ENCODE assay signal across 9 cellular contexts in genomic region chr19:1066251-1066747, GRCh38. TPM values are rescaled to one million over a fixed set of nuclear protein-coding genes. Genes with fewer than 3 reads are reported as not detected.
DNase-seq lines count a peak whose midpoint lies in the region; ATAC-seq and TF ChIP-seq lines count a peak whose summit lies in the region.
"Had no signal": no experiment of that assay in that cellular context is flagged by ENCODE, and none has a peak within 500 bp of the region (broad histone marks: within the 10 kb centered on the region; RNA-seq: fewer than 3 reads in every experiment).

No MANE protein-coding gene starts in this region.

- H3K9me3 ChIP-seq in CD4-positive, CD25-positive, alpha-beta regulatory T cell (ENCODE audit: control insufficient read depth in 2 of 2, low read length in 2 of 2): no peaks in the 10 kb centered on the region
- H3K9me3 ChIP-seq in HEK293 (ENCODE audit: control insufficient read depth, insufficient read depth, low read depth, low read length) (no peaks in the 10 kb centered on the region), mononuclear cell (ENCODE audit: low read depth, low read length) (no peaks in the 10 kb centered on the region)

- no peak overlapping the region for H3K4me3 ChIP-seq in CD4-positive, CD25-positive, alpha-beta regulatory T cell (ENCODE audit: low read depth, low read length)
- no peak overlapping the region for H3K4me3 ChIP-seq in HEK293 (ENCODE audit: low read depth, low read length)
- H3K4me3 ChIP-seq in mononuclear cell (ENCODE audit: low read length): peak overlapping the region; percentile 98

- peaks cover 5% of the 10 kb centered on the region for H3K36me3 ChIP-seq in CD4-positive, CD25-positive, alpha-beta regulatory T cell (ENCODE audit: control insufficient read depth, insufficient read depth, low read length)
- H3K36me3 ChIP-seq in HEK293 (ENCODE audit: control insufficient read depth in 2 of 2, insufficient read depth in 1 of 2, low read length in 2 of 2): peaks cover 0 to 3% of the 10 kb centered on the region in 2 experiments; a peak in 2 of 3 replicates

- H3K4me3 Mint-ChIP-seq in CD4-positive, CD25-positive, alpha-beta regulatory T cell: peak overlapping the region; percentile 83 to 99 (median 87)
- peak overlapping the region; percentile 66 for H3K4me3 Mint-ChIP-seq in activated T-helper 1 cell treated with anti-CD3 and anti-CD28 coated beads, Interleukin-12 subunit alpha, Interleukin-12 subunit beta, Interleukin-2, Interleukin-4 antibody, amounts not matched to agents 30 ng/mL and 10 ng/mL and 1 ng/mL, durations not matched to agents 14 hours and 24 hours and 36 hours

- CTCF ChIA-PET in HEK293 (lab: Yijun Ruan, JAX): interaction anchor here (0.7 to 1.5 kb wide), 4 partner anchors 9 to 26 kb away, joined by 3 to 6 read pairs (median 4); partner anchors contain the start of gene ABCA7

- H3K9me3 Mint-ChIP-seq in CD4-positive, CD25-positive, alpha-beta regulatory T cell: peaks cover 0 to 2% (median 0%) of the 10 kb centered on the region in 7 donors
- no peaks in the 10 kb centered on the region for H3K9me3 Mint-ChIP-seq in activated T-helper 1 cell treated with anti-CD3 and anti-CD28 coated beads, Interleukin-12 subunit alpha, Interleukin-12 subunit beta, Interleukin-2, Interleukin-4 antibody, amounts not matched to agents 30 ng/mL and 10 ng/mL and 1 ng/mL, durations not matched to agents 14 hours and 24 hours and 36 hours

- peaks cover 10% of the 10 kb centered on the region for H3K36me3 Mint-ChIP-seq in CD4-positive, CD25-positive, alpha-beta regulatory T cell
- H3K36me3 Mint-ChIP-seq in activated T-helper 1 cell treated with anti-CD3 and anti-CD28 coated beads, Interleukin-12 subunit alpha, Interleukin-12 subunit beta, Interleukin-2, Interleukin-4 antibody, amounts not matched to agents 30 ng/mL and 10 ng/mL and 1 ng/mL, durations not matched to agents 14 hours and 24 hours and 36 hours (ENCODE audit: low read depth): peaks cover 10% of the 10 kb centered on the region

- peaks cover 0 to 52% (median 15%) of the 10 kb centered on the region in 4 donors for H3K4me1 Mint-ChIP-seq in CD4-positive, CD25-positive, alpha-beta regulatory T cell
- H3K4me1 Mint-ChIP-seq in activated T-helper 1 cell treated with anti-CD3 and anti-CD28 coated beads, Interleukin-12 subunit alpha, Interleukin-12 subunit beta, Interleukin-2, Interleukin-4 antibody, amounts not matched to agents 30 ng/mL and 10 ng/mL and 1 ng/mL, durations not matched to agents 14 hours and 24 hours and 36 hours (ENCODE audit: low read depth): peaks cover 15% of the 10 kb centered on the region

- no peaks in the 10 kb centered on the region for H3K27me3 Mint-ChIP-seq in CD4-positive, CD25-positive, alpha-beta regulatory T cell
- H3K27me3 Mint-ChIP-seq in activated T-helper 1 cell treated with anti-CD3 and anti-CD28 coated beads, Interleukin-12 subunit alpha, Interleukin-12 subunit beta, Interleukin-2, Interleukin-4 antibody, amounts not matched to agents 30 ng/mL and 10 ng/mL and 1 ng/mL, durations not matched to agents 14 hours and 24 hours and 36 hours (ENCODE audit: insufficient read depth): no peaks in the 10 kb centered on the region

- peak overlapping the region in 2 of 3 donors; percentile 60 to 71 for H3K27ac Mint-ChIP-seq in CD4-positive, CD25-positive, alpha-beta regulatory T cell
- peak overlapping the region; percentile 8 for H3K27ac Mint-ChIP-seq in activated T-helper 1 cell treated with anti-CD3 and anti-CD28 coated beads, Interleukin-12 subunit alpha, Interleukin-12 subunit beta, Interleukin-2, Interleukin-4 antibody, amounts not matched to agents 30 ng/mL and 10 ng/mL and 1 ng/mL, durations not matched to agents 14 hours and 24 hours and 36 hours

- POLR2A ChIA-PET in HEK293 (lab: Yijun Ruan, JAX): interaction anchor here (0.6 to 1.5 kb wide), 7 partner anchors 18 to 100 kb away, joined by 3 to 6 read pairs (median 3); partner anchors contain the start of gene GPX4

- no peak for TF ChIP-seq CTCF in HEK293 (tag by site-specific recombination; IDR thresholded peaks at IDR 0.05)

- peaks cover 58% of the 10 kb centered on the region for H3K4me1 ChIP-seq in CD4-positive, CD25-positive, alpha-beta regulatory T cell (ENCODE audit: control insufficient read depth, insufficient read depth, low read length, poor library complexity, severe bottlenecking)
- peaks cover 2% of the 10 kb centered on the region; the same call in 1 of the 2 replicates for H3K4me1 ChIP-seq in HEK293 (ENCODE audit: control insufficient read depth, insufficient read depth, low read length)
- peaks cover 66% of the 10 kb centered on the region for H3K4me1 ChIP-seq in mononuclear cell (ENCODE audit: insufficient read depth, low read length)

- peak overlapping the region; percentile 96 for H3K27ac ChIP-seq in CD4-positive, CD25-positive, alpha-beta regulatory T cell (ENCODE audit: insufficient read depth, low read length, poor library complexity, severe bottlenecking)
- H3K27ac ChIP-seq in HEK293 (ENCODE audit: extremely low read depth, low read depth, low read length): no peak overlapping the region

- ATAC-seq in CD4-positive, CD25-positive, alpha-beta regulatory T cell (ENCODE audit: low read depth in 2 of 2): no peak
- ATAC-seq in GM21423 (IDR thresholded peaks at IDR 0.05; ENCODE audit: unreplicated experiment): no peak

- DNase-seq in CD4-positive, CD25-positive, alpha-beta regulatory T cell: no peak
- no peak for DNase-seq in activated T-helper 1 cell treated with anti-CD3 and anti-CD28 coated beads, Interleukin-12 subunit alpha, Interleukin-12 subunit beta, Interleukin-2, Interleukin-4 antibody, amounts not matched to agents 30 ng/mL and 10 ng/mL and 1 ng/mL, durations not matched to agents 14 hours and 24 hours and 36 hours (ENCODE audit: low spot score)
- DNase-seq in NCI-H2081 (lab: John Stamatoyannopoulos, UW) (no peak), NCI-H1436 treated with DMSO at 0.1 percent for 48 hours (lab: John Stamatoyannopoulos, UW) (no peak), superior temporal gyrus (ENCODE audit: extremely low spot score) (no peak)
- DNase-seq: NCI-H187 had no signal

- intact Hi-C loops in activated T-helper 1 cell treated with anti-CD3 and anti-CD28 coated beads, Interleukin-12 subunit alpha, Interleukin-12 subunit beta, Interleukin-2, Interleukin-4 antibody, amounts not matched to agents 30 ng/mL and 10 ng/mL and 1 ng/mL, durations not matched to agents 14 hours and 24 hours and 36 hours (cut with micrococcal nuclease): loop anchor here (5.0 kb wide), 2 partner anchors 36 to 144 kb away; partner anchors contain the start of gene GPX4

- no peaks in the 10 kb centered on the region for H3K27me3 ChIP-seq in CD4-positive, CD25-positive, alpha-beta regulatory T cell (ENCODE audit: control insufficient read depth, insufficient read depth, low read length)
- H3K27me3 ChIP-seq in mononuclear cell (ENCODE audit: insufficient read depth, low read length): no peaks in the 10 kb centered on the region

RNA-seq across cellular contexts. Expression of gene ARHGAP45, which starts 0.7 kb away (rescaled TPM):
- total RNA-seq in CD4-positive, CD25-positive, alpha-beta regulatory T cell: 756 TPM
- polyA plus RNA-seq in CD4-positive, CD25-positive, alpha-beta regulatory T cell: 100 to 1,000 TPM; 258 to 297 (median 277) TPM
- 201 and 202 TPM in 2 replicates for total RNA-seq in activated T-helper 1 cell treated with anti-CD3 and anti-CD28 coated beads, Interleukin-12 subunit alpha, Interleukin-12 subunit beta, Interleukin-2, Interleukin-4 antibody, amounts not matched to agents 30 ng/mL and 10 ng/mL and 1 ng/mL, durations not matched to agents 14 hours and 24 hours and 36 hours
- total RNA-seq in mononuclear cell: 261 TPM

RNA-seq across cellular contexts. Expression of gene ABCA7, which starts 26.4 kb away (rescaled TPM):
- total RNA-seq in CD4-positive, CD25-positive, alpha-beta regulatory T cell: 161 TPM
- polyA plus RNA-seq in CD4-positive, CD25-positive, alpha-beta regulatory T cell: 10 to 100 TPM in 1 of 4 donors, 1 to 10 TPM in 3; 3.4 to 13.3 (median 6.9) TPM
- 15.8 and 18.3 TPM in 2 replicates for total RNA-seq in activated T-helper 1 cell treated with anti-CD3 and anti-CD28 coated beads, Interleukin-12 subunit alpha, Interleukin-12 subunit beta, Interleukin-2, Interleukin-4 antibody, amounts not matched to agents 30 ng/mL and 10 ng/mL and 1 ng/mL, durations not matched to agents 14 hours and 24 hours and 36 hours
- total RNA-seq in mononuclear cell: 28.2 TPM

RNA-seq across cellular contexts. Expression of gene POLR2E, which starts 28.9 kb away (rescaled TPM):
- 72.4 TPM for total RNA-seq in CD4-positive, CD25-positive, alpha-beta regulatory T cell
- polyA plus RNA-seq in CD4-positive, CD25-positive, alpha-beta regulatory T cell: 100 to 1,000 TPM; 120 to 145 (median 133) TPM
- total RNA-seq in activated T-helper 1 cell treated with anti-CD3 and anti-CD28 coated beads, Interleukin-12 subunit alpha, Interleukin-12 subunit beta, Interleukin-2, Interleukin-4 antibody, amounts not matched to agents 30 ng/mL and 10 ng/mL and 1 ng/mL, durations not matched to agents 14 hours and 24 hours and 36 hours: 265 and 282 TPM in 2 replicates
- total RNA-seq in mononuclear cell: 48.9 TPM

RNA-seq across cellular contexts. Expression of gene GPX4, which starts 37.5 kb away (rescaled TPM):
- total RNA-seq in CD4-positive, CD25-positive, alpha-beta regulatory T cell: 112 TPM
- 100 to 1,000 TPM; 318 to 406 (median 354) TPM for polyA plus RNA-seq in CD4-positive, CD25-positive, alpha-beta regulatory T cell
- total RNA-seq in activated T-helper 1 cell treated with anti-CD3 and anti-CD28 coated beads, Interleukin-12 subunit alpha, Interleukin-12 subunit beta, Interleukin-2, Interleukin-4 antibody, amounts not matched to agents 30 ng/mL and 10 ng/mL and 1 ng/mL, durations not matched to agents 14 hours and 24 hours and 36 hours: 236 and 241 TPM in 2 replicates
- 162 TPM for total RNA-seq in mononuclear cell

RNA-seq across cellular contexts. Expression of gene CNN2, which starts 39.9 kb away (rescaled TPM):
- total RNA-seq in CD4-positive, CD25-positive, alpha-beta regulatory T cell: 397 TPM
- polyA plus RNA-seq in CD4-positive, CD25-positive, alpha-beta regulatory T cell: 100 to 1,000 TPM; 378 to 426 (median 401) TPM
- total RNA-seq in activated T-helper 1 cell treated with anti-CD3 and anti-CD28 coated beads, Interleukin-12 subunit alpha, Interleukin-12 subunit beta, Interleukin-2, Interleukin-4 antibody, amounts not matched to agents 30 ng/mL and 10 ng/mL and 1 ng/mL, durations not matched to agents 14 hours and 24 hours and 36 hours: 112 and 114 TPM in 2 replicates
- total RNA-seq in mononuclear cell: 152 TPM
